13 cellular contexts compared by ENCODE assay signal in genomic region chr5:10317825-10318682, GRCh38. TPM values are rescaled to one million over a fixed set of nuclear protein-coding genes. Genes with fewer than 3 reads are reported as not detected.
DNase-seq lines count a peak whose midpoint lies in the region; ATAC-seq and TF ChIP-seq lines count a peak whose summit lies in the region.
"Had no signal": no experiment of that assay in that cellular context is flagged by ENCODE, and none has a peak within 500 bp of the region (broad histone marks: within the 10 kb centered on the region; RNA-seq: fewer than 3 reads in every experiment).

No MANE protein-coding gene starts in this region.

- no peaks in the 10 kb centered on the region for H3K36me3 Mint-ChIP-seq in activated CD8-positive, alpha-beta T cell treated with anti-CD3 and anti-CD28 coated beads for 36 hours (ENCODE audit: low read depth)
- H3K36me3 Mint-ChIP-seq in activated CD8-positive, alpha-beta T cell treated with anti-CD3 and anti-CD28 coated beads, Interleukin-2, amount 10 ng/mL, durations not matched to agents 7 days and 5 days (ENCODE audit: low read depth) = no peaks in the 10 kb centered on the region
- H3K36me3 Mint-ChIP-seq: type B pancreatic cell had no signal

- no peak overlapping the region for H2BK120ac ChIP-seq in mesendoderm (ENCODE audit: low read depth, low read length)

- H3K79me2 ChIP-seq in smooth muscle cell (ENCODE audit: low read depth) = no peaks in the 10 kb centered on the region
- H3K79me2 ChIP-seq in mesendoderm (ENCODE audit: control insufficient read depth, insufficient read depth, low read length) = no peaks in the 10 kb centered on the region

- H3K9ac ChIP-seq in smooth muscle cell (ENCODE audit: low read depth) (no peak overlapping the region), mesendoderm (ENCODE audit: low read length) (no peak overlapping the region)

- WGBS in smooth muscle cell (ENCODE audit: low lambda C conversion rate) = 68% methylated on average over 6 of the region's 6 CpGs
- 73 to 79% methylated on average over 6 of the region's 6 CpGs for WGBS in esophagus squamous epithelium, 2 donors
- WGBS in mesendoderm (ENCODE audit: extremely low coverage, insufficient coverage, low lambda C conversion rate) = no CpG with 5 or more reads among the region's 6 CpGs

- TF ChIP-seq POLR2A in esophagus squamous epithelium (IDR thresholded peaks at IDR 0.05) = no peak

- H3K4me3 ChIP-seq in Panc1 (ENCODE audit: low read depth in 2 of 2, low read length in 2 of 2) (no peak overlapping the region), smooth muscle cell (no peak overlapping the region), esophagus squamous epithelium (no peak overlapping the region), mesendoderm (ENCODE audit: low read length) (no peak overlapping the region)
- H3K4me3 ChIP-seq: gastroesophageal sphincter had no signal

- H3K27ac ChIP-seq in Panc1 (ENCODE audit: low read length) = peak overlapping the region; percentile 30; the same call in 1 of the 2 replicates
- peak overlapping the region; percentile 41 for H3K27ac ChIP-seq in smooth muscle cell (ENCODE audit: low read depth)
- H3K27ac ChIP-seq in esophagus squamous epithelium = no peak overlapping the region
- no peak overlapping the region for H3K27ac ChIP-seq in mesendoderm (ENCODE audit: low read depth, low read length)
- H3K27ac ChIP-seq: gastroesophageal sphincter had no signal

- H4K8ac ChIP-seq in mesendoderm (ENCODE audit: low read depth, low read length) = no peak overlapping the region

- no peaks in the 10 kb centered on the region for H4K20me1 ChIP-seq in smooth muscle cell (ENCODE audit: low read depth)

- CTCF ChIA-PET in activated CD8-positive, alpha-beta T cell treated with anti-CD3 and anti-CD28 coated beads for 36 hours (lab: Charles Lee) = no interaction called here
- CTCF ChIA-PET in activated CD8-positive, alpha-beta T cell treated with anti-CD3 and anti-CD28 coated beads, Interleukin-2, amount 10 ng/mL, durations not matched to agents 7 days and 5 days (lab: Charles Lee) = no interaction called here
- CTCF ChIA-PET in Panc1 (lab: Charles Lee) = interaction anchor here (0.6 kb wide), 1 partner anchor 39 kb away, joined by 7 read pairs; no protein-coding TSS in a partner anchor

- POLR2A ChIA-PET in activated CD8-positive, alpha-beta T cell treated with anti-CD3 and anti-CD28 coated beads for 36 hours (lab: Charles Lee) = no interaction called here
- POLR2A ChIA-PET in activated CD8-positive, alpha-beta T cell treated with anti-CD3 and anti-CD28 coated beads, Interleukin-2, amount 10 ng/mL, durations not matched to agents 7 days and 5 days (lab: Charles Lee) = no interaction called here
- POLR2A ChIA-PET in Panc1 (lab: Charles Lee) = no interaction called here

- ATAC-seq in activated CD8-positive, alpha-beta T cell treated with anti-CD3 and anti-CD28 coated beads for 36 hours = peak; percentile 70
- ATAC-seq in activated CD8-positive, alpha-beta T cell treated with anti-CD3 and anti-CD28 coated beads, Interleukin-2, amount 10 ng/mL, durations not matched to agents 7 days and 5 days = no peak
- ATAC-seq in HG02884 (IDR thresholded peaks at IDR 0.05; ENCODE audit: unreplicated experiment) = peak; percentile 61
- ATAC-seq in Panc1 = peak; percentile 36
- ATAC-seq: gastroesophageal sphincter had no signal

- no peaks in the 10 kb centered on the region for H3K79me1 ChIP-seq in mesendoderm (ENCODE audit: low read length)

- TF ChIP-seq CTCF in activated CD8-positive, alpha-beta T cell treated with anti-CD3 and anti-CD28 coated beads for 36 hours (IDR thresholded peaks at IDR 0.05) = no peak
- TF ChIP-seq CTCF in Panc1 (IDR thresholded peaks at IDR 0.05) (no peak), smooth muscle cell (IDR thresholded peaks at IDR 0.05; ENCODE audit: borderline replicate concordance, insufficient read depth, poor library complexity, severe bottlenecking) (no peak), esophagus squamous epithelium (IDR thresholded peaks at IDR 0.05) (no peak)

- H2BK5ac ChIP-seq in mesendoderm (ENCODE audit: low read length) = no peak overlapping the region

- H2AK5ac ChIP-seq in mesendoderm (ENCODE audit: low read length) = no peak overlapping the region

- no peak overlapping the region for H2BK15ac ChIP-seq in mesendoderm (replicated peaks; ENCODE audit: low read depth)

- BruUV-seq in Panc1 (replicated peaks; lab: Mats Ljungman, UMichigan) = no TSS peak

- in situ Hi-C loops in Panc1 (cut with HindIII; ENCODE audit: low pct_unique_long_range_greater_than_20kb, low sequenced_read_pairs) = no loop called here

- H3K23ac ChIP-seq in mesendoderm (ENCODE audit: low read length) = no peak overlapping the region

- H3K9me3 Mint-ChIP-seq in activated CD8-positive, alpha-beta T cell treated with anti-CD3 and anti-CD28 coated beads for 36 hours = no peaks in the 10 kb centered on the region
- H3K9me3 Mint-ChIP-seq in activated CD8-positive, alpha-beta T cell treated with anti-CD3 and anti-CD28 coated beads, Interleukin-2, amount 10 ng/mL, durations not matched to agents 7 days and 5 days (ENCODE audit: insufficient read depth) = no peaks in the 10 kb centered on the region
- H3K9me3 Mint-ChIP-seq: type B pancreatic cell had no signal

- no peak for DNase-seq in activated CD8-positive, alpha-beta T cell treated with anti-CD3 and anti-CD28 coated beads for 36 hours
- DNase-seq in activated CD8-positive, alpha-beta T cell treated with anti-CD3 and anti-CD28 coated beads, Interleukin-2, amount 10 ng/mL, durations not matched to agents 7 days and 5 days = no peak
- DNase-seq in Panc1 (ENCODE audit: low read depth, low spot score) = no peak
- no peak for DNase-seq in smooth muscle cell (lab: John Stamatoyannopoulos, UW; ENCODE audit: unreplicated experiment)
- DNase-seq in esophagus squamous epithelium (lab: John Stamatoyannopoulos, UW) = no peak
- no peak for DNase-seq in cerebellar cortex (ENCODE audit: low spot score)
- no peak for DNase-seq in mesendoderm
- DNase-seq: ACHN; NCI-H1048; stimulated activated CD4-positive, alpha-beta T cell treated with anti-CD3 and anti-CD28 coated beads, Interleukin-4, amount 100 ng/mL, for 1 hour had no signal

- H3K27me3 Mint-ChIP-seq in activated CD8-positive, alpha-beta T cell treated with anti-CD3 and anti-CD28 coated beads for 36 hours = no peaks in the 10 kb centered on the region
- H3K27me3 Mint-ChIP-seq in activated CD8-positive, alpha-beta T cell treated with anti-CD3 and anti-CD28 coated beads, Interleukin-2, amount 10 ng/mL, durations not matched to agents 7 days and 5 days (ENCODE audit: low read depth) = peaks cover 4% of the 10 kb centered on the region

- H3K27me3 ChIP-seq in Panc1 (ENCODE audit: control insufficient read depth, insufficient read depth, low read length) (no peaks in the 10 kb centered on the region), smooth muscle cell (ENCODE audit: low read depth) (no peaks in the 10 kb centered on the region), esophagus squamous epithelium (no peaks in the 10 kb centered on the region), mesendoderm (ENCODE audit: insufficient read depth, low read length, poor library complexity) (no peaks in the 10 kb centered on the region)
- H3K27me3 ChIP-seq: gastroesophageal sphincter had no signal

- no peak overlapping the region for H2AFZ ChIP-seq in smooth muscle cell (ENCODE audit: low read depth)

- no peak overlapping the region for H3K56ac ChIP-seq in mesendoderm (ENCODE audit: low read length)

- no peak overlapping the region for H3K4ac ChIP-seq in mesendoderm (ENCODE audit: low read depth, low read length)

- no peak overlapping the region for H3K27ac Mint-ChIP-seq in activated CD8-positive, alpha-beta T cell treated with anti-CD3 and anti-CD28 coated beads for 36 hours
- no peak overlapping the region for H3K27ac Mint-ChIP-seq in activated CD8-positive, alpha-beta T cell treated with anti-CD3 and anti-CD28 coated beads, Interleukin-2, amount 10 ng/mL, durations not matched to agents 7 days and 5 days
- H3K27ac Mint-ChIP-seq: type B pancreatic cell had no signal

- no peaks in the 10 kb centered on the region for H3K4me1 ChIP-seq in Panc1 (ENCODE audit: control insufficient read depth, insufficient read depth, low read length)
- H3K4me1 ChIP-seq in smooth muscle cell (ENCODE audit: low read depth) = no peaks in the 10 kb centered on the region
- no peaks in the 10 kb centered on the region for H3K4me1 ChIP-seq in esophagus squamous epithelium
- no peaks in the 10 kb centered on the region for H3K4me1 ChIP-seq in mesendoderm (ENCODE audit: control insufficient read depth, low read depth, low read length)
- H3K4me1 ChIP-seq: gastroesophageal sphincter had no signal

- no peaks in the 10 kb centered on the region for H3K9me3 ChIP-seq in Panc1 (ENCODE audit: control insufficient read depth, insufficient read depth, low read depth, low read length)
- no peaks in the 10 kb centered on the region for H3K9me3 ChIP-seq in smooth muscle cell (replicated peaks; ENCODE audit: low read depth)
- H3K9me3 ChIP-seq in esophagus squamous epithelium = no peaks in the 10 kb centered on the region
- H3K9me3 ChIP-seq: gastroesophageal sphincter had no signal

- H3K18ac ChIP-seq in mesendoderm (ENCODE audit: low read length) = no peak overlapping the region

- intact Hi-C loops in activated CD8-positive, alpha-beta T cell treated with anti-CD3 and anti-CD28 coated beads for 36 hours (cut with micrococcal nuclease) = no loop called here
- intact Hi-C loops in Panc1 (cut with micrococcal nuclease; ENCODE audit: unreplicated experiment) (no loop called here), esophagus squamous epithelium (cut with DNase I) (no loop called here)

- H3K36me3 ChIP-seq in Panc1 (ENCODE audit: control insufficient read depth, insufficient read depth, low read length) (no peaks in the 10 kb centered on the region), smooth muscle cell (ENCODE audit: low read depth) (no peaks in the 10 kb centered on the region), esophagus squamous epithelium (no peaks in the 10 kb centered on the region), mesendoderm (ENCODE audit: control insufficient read depth, insufficient read depth, low read length) (no peaks in the 10 kb centered on the region)
- H3K36me3 ChIP-seq: gastroesophageal sphincter had no signal

- peaks cover 7% of the 10 kb centered on the region for H3F3A ChIP-seq in smooth muscle cell (ENCODE audit: low read depth)

- H4K5ac ChIP-seq in mesendoderm (ENCODE audit: low read length) = no peak overlapping the region

- H3K4me3 Mint-ChIP-seq in activated CD8-positive, alpha-beta T cell treated with anti-CD3 and anti-CD28 coated beads for 36 hours = no peak overlapping the region
- H3K4me3 Mint-ChIP-seq in activated CD8-positive, alpha-beta T cell treated with anti-CD3 and anti-CD28 coated beads, Interleukin-2, amount 10 ng/mL, durations not matched to agents 7 days and 5 days = no peak overlapping the region
- H3K4me3 Mint-ChIP-seq: type B pancreatic cell had no signal

- H3K4me1 Mint-ChIP-seq in activated CD8-positive, alpha-beta T cell treated with anti-CD3 and anti-CD28 coated beads for 36 hours (ENCODE audit: low read depth) = no peaks in the 10 kb centered on the region
- no peaks in the 10 kb centered on the region for H3K4me1 Mint-ChIP-seq in activated CD8-positive, alpha-beta T cell treated with anti-CD3 and anti-CD28 coated beads, Interleukin-2, amount 10 ng/mL, durations not matched to agents 7 days and 5 days (ENCODE audit: low read depth)

- no peak overlapping the region for H3K4me2 ChIP-seq in smooth muscle cell
- H3K4me2 ChIP-seq in mesendoderm (ENCODE audit: low read length) = no peak overlapping the region

RNA-seq across cellular contexts. Expression of gene CMBL, which starts 10.4 kb away (rescaled TPM):
- total RNA-seq in activated CD8-positive, alpha-beta T cell treated with anti-CD3 and anti-CD28 coated beads for 36 hours = 1 to 10 TPM; 1.2 to 1.4 TPM
- 1 to 10 TPM; 1.6 to 1.9 TPM for total RNA-seq in activated CD8-positive, alpha-beta T cell treated with anti-CD3 and anti-CD28 coated beads, Interleukin-2, amount 10 ng/mL, durations not matched to agents 7 days and 5 days
- total RNA-seq in Panc1 (2021; ENCODE audit: unreplicated experiment) (43.2 TPM), smooth muscle cell (6.3 and 11.4 TPM in 2 replicates), esophagus squamous epithelium (1 to 10 TPM; 1.1 to 2.1 (median 1.8) TPM)
- polyA plus RNA-seq in Panc1 (2012; ENCODE audit: insufficient read length) = 68.8 TPM
- polyA plus RNA-seq in smooth muscle cell = 12.0 and 12.1 TPM in 2 replicates
- polyA plus RNA-seq in mesendoderm (2013, experiment 1 of 2) = 9.7 TPM
- polyA plus RNA-seq in mesendoderm (2013, experiment 2 of 2) = 10.1 TPM

RNA-seq across cellular contexts. Expression of gene MARCHF6, which starts 35.4 kb away (rescaled TPM):
- 10 to 100 TPM; 92.8 to 95.6 TPM for total RNA-seq in activated CD8-positive, alpha-beta T cell treated with anti-CD3 and anti-CD28 coated beads for 36 hours
- 10 to 100 TPM; 72.2 to 80.5 TPM for total RNA-seq in activated CD8-positive, alpha-beta T cell treated with anti-CD3 and anti-CD28 coated beads, Interleukin-2, amount 10 ng/mL, durations not matched to agents 7 days and 5 days
- 172 TPM for total RNA-seq in Panc1 (2021; ENCODE audit: unreplicated experiment)
- polyA plus RNA-seq in Panc1 (2012; ENCODE audit: insufficient read length) = 88.2 TPM
- total RNA-seq in smooth muscle cell = 106 and 353 TPM in 2 replicates
- polyA plus RNA-seq in smooth muscle cell = 64.2 and 70.0 TPM in 2 replicates
- total RNA-seq in esophagus squamous epithelium = 10 to 100 TPM; 27.6 to 67.1 (median 37.0) TPM
- 33.4 TPM for polyA plus RNA-seq in mesendoderm (2013, experiment 1 of 2)
- polyA plus RNA-seq in mesendoderm (2013, experiment 2 of 2) = 31.1 TPM

Comparison
In these comparisons a context has a peak if more than half of its experiments do, and no peak if none do; other contexts are left out.
1. H3K27ac ChIP-seq: peak in Panc1 (single experiment) and smooth muscle cell (single experiment); none in esophagus squamous epithelium (0 of 4) and mesendoderm (single experiment).